ENCODE assay signal across 10 cellular contexts in the genomic region with DNA sequence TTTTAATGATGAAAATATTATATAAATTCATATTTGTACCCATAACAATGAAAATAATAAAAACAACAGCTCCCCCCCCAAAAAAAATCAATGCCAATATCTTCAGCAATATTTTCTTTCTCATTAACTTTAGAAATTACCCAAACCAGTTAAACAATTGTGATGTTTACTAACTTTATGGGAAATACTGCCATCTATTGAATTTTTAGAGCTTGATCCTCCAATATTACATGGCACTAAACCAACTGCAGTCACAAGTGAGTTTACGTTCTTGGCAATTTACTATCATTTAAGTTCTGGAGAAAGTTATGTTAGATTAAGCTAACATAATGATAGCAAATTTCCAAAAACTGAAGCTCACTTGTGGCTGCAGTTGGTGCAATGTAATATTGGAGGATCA.
A peak's percentile ranks its signal among the peaks of the same experiment; 100 is the strongest.
DNase-seq lines count a peak whose midpoint lies in the region; ATAC-seq, FAIRE-seq and TF ChIP-seq lines count a peak whose summit lies in the region.
"Had no signal": no experiment of that assay in that cellular context is flagged by ENCODE, and none has a peak within 500 bp of the region (broad histone marks: within the 10 kb centered on the region; RNA-seq: fewer than 3 reads in every experiment).

No MANE protein-coding gene starts in this region.

- H3K4me1 ChIP-seq in RWPE2 (ENCODE audit: insufficient read depth, poor library complexity, severe bottlenecking) = peaks cover 16% of the 10 kb centered on the region
- no peaks in the 10 kb centered on the region for H3K4me1 ChIP-seq in hepatocyte (ENCODE audit: insufficient read depth)
- H3K4me1 ChIP-seq in ovary (ENCODE audit: insufficient read depth) = no peaks in the 10 kb centered on the region
- no peaks in the 10 kb centered on the region for H3K4me1 ChIP-seq in heart left ventricle

- no peaks in the 10 kb centered on the region for H3K27me3 Mint-ChIP-seq in activated naive CD4-positive, alpha-beta T cell treated with anti-CD3 and anti-CD28 coated beads for 36 hours (ENCODE audit: low read depth)
- H3K27me3 Mint-ChIP-seq: stimulated activated memory B cell treated with anti-CD40 and anti-IgM and Interleukin-4, amounts not matched to agents 10 μg/mL and 1 μg/mL and 100 μg/mL, for 72 hours had no signal

- TF ChIP-seq POLR2A in ovary (IDR thresholded peaks at IDR 0.05) (no peak), heart left ventricle (IDR thresholded peaks at IDR 0.05) (no peak)

- peak; percentile 66 for FAIRE-seq in D721Med (lab: Jason Lieb, UNC)
- FAIRE-seq: colon had no signal

- H3K36me3 ChIP-seq in RWPE2 (ENCODE audit: low read depth) (no peaks in the 10 kb centered on the region), hepatocyte (replicated peaks; ENCODE audit: insufficient read depth, low read depth) (no peaks in the 10 kb centered on the region), ovary (no peaks in the 10 kb centered on the region), heart left ventricle (no peaks in the 10 kb centered on the region)

- ATAC-seq in RWPE2 (ENCODE audit: low read depth) (peak; percentile 65), heart left ventricle (no peak)
- ATAC-seq: stimulated activated memory B cell treated with anti-CD40 and anti-IgM and Interleukin-4, amounts not matched to agents 10 μg/mL and 1 μg/mL and 100 μg/mL, for 72 hours had no signal

- H3K4me3 ChIP-seq in RWPE2 (ENCODE audit: severe bottlenecking) (no peak overlapping the region), hepatocyte (no peak overlapping the region), ovary (no peak overlapping the region), heart left ventricle (no peak overlapping the region)

- POLR2A ChIA-PET in HEK293T (lab: Yijun Ruan, JAX) = no interaction called here

- H3K4me2 ChIP-seq in hepatocyte = no peak overlapping the region

- no peaks in the 10 kb centered on the region for H3K9me3 ChIP-seq in RWPE2 (ENCODE audit: severe bottlenecking)
- H3K9me3 ChIP-seq in hepatocyte (ENCODE audit: low read depth) = no peaks in the 10 kb centered on the region
- H3K9me3 ChIP-seq in ovary = no peaks in the 10 kb centered on the region
- H3K9me3 ChIP-seq in heart left ventricle = no peaks in the 10 kb centered on the region

- no peaks in the 10 kb centered on the region for H3K79me2 ChIP-seq in hepatocyte

- H3K27me3 ChIP-seq in RWPE2 (ENCODE audit: insufficient read depth, poor library complexity, severe bottlenecking) (no peaks in the 10 kb centered on the region), hepatocyte (no peaks in the 10 kb centered on the region), ovary (no peaks in the 10 kb centered on the region), heart left ventricle (no peaks in the 10 kb centered on the region)

- DNase-seq in D721Med (ENCODE audit: insufficient read length, low spot score) (no peak), RWPE2 (ENCODE audit: low spot score) (no peak), hepatocyte (ENCODE audit: low spot score) (no peak), HEK293T (ENCODE audit: extremely low spot score) (no peak), ovary (no peak), heart left ventricle (no peak)
- no peak for DNase-seq in activated naive CD4-positive, alpha-beta T cell treated with anti-CD3 and anti-CD28 coated beads for 36 hours

- no peak overlapping the region for H2AFZ ChIP-seq in hepatocyte

- H3K4me1 Mint-ChIP-seq in activated naive CD4-positive, alpha-beta T cell treated with anti-CD3 and anti-CD28 coated beads for 36 hours (ENCODE audit: low read depth) = no peaks in the 10 kb centered on the region
- H3K4me1 Mint-ChIP-seq: stimulated activated memory B cell treated with anti-CD40 and anti-IgM and Interleukin-4, amounts not matched to agents 10 μg/mL and 1 μg/mL and 100 μg/mL, for 72 hours had no signal

- intact Hi-C loops in ovary (cut with DNase I) = no loop called here
- intact Hi-C loops in activated naive CD4-positive, alpha-beta T cell treated with anti-CD3 and anti-CD28 coated beads for 36 hours (cut with micrococcal nuclease) = loop anchor here (2.0 to 5.0 kb wide), 2 partner anchors 1142 to 1216 kb away; no protein-coding TSS in a partner anchor
- intact Hi-C loops in heart left ventricle (cut with DNase I) = no loop called here

- no peaks in the 10 kb centered on the region for H3K9me3 Mint-ChIP-seq in activated naive CD4-positive, alpha-beta T cell treated with anti-CD3 and anti-CD28 coated beads for 36 hours
- H3K9me3 Mint-ChIP-seq: stimulated activated memory B cell treated with anti-CD40 and anti-IgM and Interleukin-4, amounts not matched to agents 10 μg/mL and 1 μg/mL and 100 μg/mL, for 72 hours had no signal

- CTCF ChIA-PET in HEK293T (lab: Yijun Ruan, JAX) = interaction anchor here (0.6 to 0.7 kb wide), 3 partner anchors 323 to 343 kb away, joined by 3 to 5 read pairs (median 3); no protein-coding TSS in a partner anchor
- CTCF ChIA-PET in activated naive CD4-positive, alpha-beta T cell treated with anti-CD3 and anti-CD28 coated beads for 36 hours (lab: Charles Lee) = interaction anchor here (0.6 kb wide), 1 partner anchor 346 kb away, joined by 7 read pairs; no protein-coding TSS in a partner anchor

- no peak overlapping the region for H3K4me3 Mint-ChIP-seq in activated naive CD4-positive, alpha-beta T cell treated with anti-CD3 and anti-CD28 coated beads for 36 hours
- H3K4me3 Mint-ChIP-seq: stimulated activated memory B cell treated with anti-CD40 and anti-IgM and Interleukin-4, amounts not matched to agents 10 μg/mL and 1 μg/mL and 100 μg/mL, for 72 hours had no signal

- 52% methylated on average over 1 of the region's 1 CpG for WGBS in hepatocyte (ENCODE audit: low lambda C conversion rate, missing lambda C conversion rate)
- WGBS in ovary, 3 donors = 4 to 11% (median 10%) methylated on average over 1 of the region's 1 CpG
- 18 to 29% (median 27%) methylated on average over 1 of the region's 1 CpG for WGBS in heart left ventricle, 4 donors

- H3K36me3 Mint-ChIP-seq in activated naive CD4-positive, alpha-beta T cell treated with anti-CD3 and anti-CD28 coated beads for 36 hours (ENCODE audit: low read depth) = no peaks in the 10 kb centered on the region
- H3K36me3 Mint-ChIP-seq: stimulated activated memory B cell treated with anti-CD40 and anti-IgM and Interleukin-4, amounts not matched to agents 10 μg/mL and 1 μg/mL and 100 μg/mL, for 72 hours had no signal

- H3K27ac ChIP-seq in RWPE2 (ENCODE audit: poor library complexity, severe bottlenecking) = no peak overlapping the region
- no peak overlapping the region for H3K27ac ChIP-seq in hepatocyte
- no peak overlapping the region for H3K27ac ChIP-seq in ovary
- no peak overlapping the region for H3K27ac ChIP-seq in heart left ventricle

- no peaks in the 10 kb centered on the region for H4K20me1 ChIP-seq in hepatocyte (ENCODE audit: insufficient read depth, poor library complexity, severe bottlenecking)

- no peaks in the 10 kb centered on the region for H3K9me2 ChIP-seq in hepatocyte (replicated peaks; ENCODE audit: insufficient read depth)

- peak; percentile 48 for TF ChIP-seq CTCF in D721Med (IDR thresholded peaks at IDR 0.05; ENCODE audit: insufficient read depth, missing control alignments)
- peak; percentile 54; the same call in 1 of the 2 replicates for TF ChIP-seq CTCF in LNCAP (IDR thresholded peaks at IDR 0.05)
- peak; percentile 88 for TF ChIP-seq CTCF in RWPE2 (IDR thresholded peaks at IDR 0.05; ENCODE audit: poor library complexity, severe bottlenecking)
- peak; percentile 51 for TF ChIP-seq CTCF in hepatocyte (IDR thresholded peaks at IDR 0.05; ENCODE audit: poor library complexity)
- no peak for TF ChIP-seq CTCF in ovary (IDR thresholded peaks at IDR 0.05)
- peak in 2 of 12 donors; percentile 13 to 18 for TF ChIP-seq CTCF in heart left ventricle (IDR thresholded peaks at IDR 0.05)

- TF ChIP-seq EP300 in ovary (IDR thresholded peaks at IDR 0.05) = no peak

- no peak overlapping the region for H3K27ac Mint-ChIP-seq in activated naive CD4-positive, alpha-beta T cell treated with anti-CD3 and anti-CD28 coated beads for 36 hours
- H3K27ac Mint-ChIP-seq: stimulated activated memory B cell treated with anti-CD40 and anti-IgM and Interleukin-4, amounts not matched to agents 10 μg/mL and 1 μg/mL and 100 μg/mL, for 72 hours had no signal

TF ChIP-seq in HEK293T, 16 proteins besides CTCF, POLR2A, EP300 and RAD21:
- TF ChIP-seq FOXK2 (IDR thresholded peaks at IDR 0.05) = no peak
- no peak for TF ChIP-seq HDGF (IDR thresholded peaks at IDR 0.05; ENCODE audit: borderline replicate concordance)
- no peak for TF ChIP-seq SP1 (IDR thresholded peaks at IDR 0.05)
- no peak for TF ChIP-seq CTBP1 (IDR thresholded peaks at IDR 0.05; ENCODE audit: borderline replicate concordance)
- TF ChIP-seq ZNF384 (IDR thresholded peaks at IDR 0.05) = no peak
- TF ChIP-seq BHLHE40 (IDR thresholded peaks at IDR 0.05; ENCODE audit: borderline replicate concordance) = no peak
- TF ChIP-seq LEF1 (IDR thresholded peaks at IDR 0.05; ENCODE audit: borderline replicate concordance) = no peak
- TF ChIP-seq PKNOX1 (IDR thresholded peaks at IDR 0.05) = no peak
- no peak for TF ChIP-seq TARDBP (IDR thresholded peaks at IDR 0.05)
- no peak for TF ChIP-seq L3MBTL2 (conservative IDR thresholded peaks at IDR 0.05)
- TF ChIP-seq NFRKB (IDR thresholded peaks at IDR 0.05) = no peak
- TF ChIP-seq ELF4 (IDR thresholded peaks at IDR 0.05) = no peak
- TF ChIP-seq FOXM1 (IDR thresholded peaks at IDR 0.05; ENCODE audit: borderline replicate concordance) = no peak
- TF ChIP-seq ARNT (IDR thresholded peaks at IDR 0.05) = no peak
- TF ChIP-seq FOXA1 (IDR thresholded peaks at IDR 0.05) = no peak
- no peak for TF ChIP-seq SUZ12 (IDR thresholded peaks at IDR 0.05)

Comparison
In these comparisons a context has a peak if more than half of its experiments do, and no peak if none do; other contexts are left out.
1. CTCF ChIP-seq: peak in D721Med (single experiment), LNCAP (single experiment), RWPE2 (single experiment) and hepatocyte (single experiment); none in ovary (0 of 3).